ENCODE assay signal across 8 cellular contexts in the genomic region with DNA sequence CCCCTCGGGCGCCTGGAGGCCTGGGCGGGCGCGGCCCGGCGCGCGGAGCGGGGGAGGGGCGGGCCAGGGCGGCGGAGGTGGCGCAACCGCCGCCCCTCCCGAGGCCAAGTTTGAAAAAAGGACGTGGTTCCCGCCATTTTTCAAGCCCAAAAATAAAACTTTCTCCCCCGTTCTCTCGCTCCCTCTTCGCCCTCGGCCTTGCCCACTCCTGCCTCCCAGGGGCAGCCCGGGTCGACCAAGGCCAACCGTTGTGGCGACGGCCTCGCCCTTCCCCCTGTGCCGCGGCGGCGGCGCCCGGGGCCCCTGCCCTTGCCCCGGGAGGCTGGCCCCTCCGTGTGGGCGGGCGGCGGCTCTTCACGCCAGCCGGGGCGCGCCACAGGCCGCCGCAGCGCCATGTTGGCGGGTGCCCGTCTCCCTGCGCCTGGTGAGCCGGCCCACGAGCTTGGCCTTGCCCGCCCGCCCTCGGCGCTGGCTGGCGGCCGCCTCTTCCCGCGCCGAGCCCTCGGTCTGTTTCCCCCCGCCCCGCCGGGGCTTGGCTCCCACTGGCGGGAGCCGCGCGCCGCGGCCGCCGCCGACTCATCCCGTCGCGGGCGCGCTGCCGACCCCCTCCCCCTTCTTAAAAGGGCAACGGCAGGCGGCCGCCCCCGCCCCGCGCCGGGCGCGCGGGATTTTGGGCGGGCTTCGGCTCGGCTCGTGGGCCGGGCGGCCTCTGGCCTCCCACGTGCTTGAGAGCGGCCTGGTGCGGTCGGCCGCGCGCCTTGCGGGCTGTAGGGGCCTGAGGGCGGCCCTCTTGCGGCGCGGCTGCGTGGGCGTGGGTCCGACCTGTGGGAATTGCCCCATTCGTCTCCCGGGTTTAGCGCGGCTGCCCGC. TPM values are rescaled to one million over a fixed set of nuclear protein-coding genes. Genes with fewer than 3 reads are reported as not detected.
DNase-seq lines count a peak whose midpoint lies in the region; ATAC-seq, FAIRE-seq and TF ChIP-seq lines count a peak whose summit lies in the region.

No MANE protein-coding gene starts in this region.

- no peaks in the 10 kb centered on the region for H3K9me3 Mint-ChIP-seq in memory B cell

- no peak for TF ChIP-seq RAD21 in A549 (conservative IDR thresholded peaks at IDR 0.05 in 1 of 2, IDR thresholded peaks at IDR 0.05 in 1 of 2)

- H3K27me3 ChIP-seq in effector memory CD4-positive, alpha-beta T cell (replicated peaks; ENCODE audit: control insufficient read depth, insufficient read depth, low read length, poor library complexity, severe bottlenecking) = no peaks in the 10 kb centered on the region

- POLR2A ChIA-PET in A549 (lab: Yijun Ruan, JAX) = interaction anchor here (0.6 to 2.5 kb wide), 4 partner anchors 13 to 118 kb away, joined by 3 to 13 read pairs (median 4); partner anchors contain the start of genes NANS and TRMO

- no peaks in the 10 kb centered on the region for H3K27me3 Mint-ChIP-seq in memory B cell

- peak; percentile 27; the same call in 1 of the 2 replicates for TF ChIP-seq POLR2A in A549 (IDR thresholded peaks at IDR 0.05; ENCODE audit: low read length)
- TF ChIP-seq POLR2A in GM18505 (IDR thresholded peaks at IDR 0.05; ENCODE audit: borderline replicate concordance, extremely low read depth, insufficient read depth, insufficient read length) = peak; percentile 67

- DNase-seq in A549 (ENCODE audit: low read depth in 1 of 2, low spot score in 1 of 2) = peak; percentile 66 to 80
- peak; percentile 49 for DNase-seq in NCI-H774 (lab: John Stamatoyannopoulos, UW)
- DNase-seq in activated CD8-positive, alpha-beta memory T cell treated with anti-CD3 and anti-CD28 coated beads for 48 hours (ENCODE audit: low read depth in 2 of 3, low spot score in 2 of 3) = peak; percentile 54 to 75 (median 57)
- DNase-seq in effector memory CD4-positive, alpha-beta T cell = peak; percentile 66 to 70 (median 67)
- peak; percentile 80 to 86 for DNase-seq in memory B cell (ENCODE audit: low spot score in 2 of 2)
- peak; percentile 62 to 74 (median 72) for DNase-seq in stimulated activated CD4-positive, alpha-beta T cell treated with anti-CD3 and anti-CD28 coated beads, TNF-alpha, amount 100 ng/mL, for 48 hours (ENCODE audit: low read depth in 3 of 3)

- no peaks in the 10 kb centered on the region for H3K9me3 ChIP-seq in A549
- no peaks in the 10 kb centered on the region for H3K9me3 ChIP-seq in effector memory CD4-positive, alpha-beta T cell (ENCODE audit: control insufficient read depth, low read length)

- 2% methylated on average over 12 of the region's 116 CpGs for WGBS in A549 (ENCODE audit: missing lambda C conversion rate)

- CTCF ChIA-PET in A549 (lab: Yijun Ruan, JAX) = interaction anchor here (0.6 to 3.4 kb wide), 17 partner anchors 13 to 1544 kb away, joined by 3 to 35 read pairs (median 5); partner anchors contain the start of gene TRMO

- no peak for TF ChIP-seq EP300 in A549 (IDR thresholded peaks at IDR 0.05)

- H3K4me1 Mint-ChIP-seq in memory B cell = peaks cover 28% of the 10 kb centered on the region

- H3K4me1 ChIP-seq in A549 = peaks cover 52% of the 10 kb centered on the region
- peaks cover 32% of the 10 kb centered on the region for H3K4me1 ChIP-seq in effector memory CD4-positive, alpha-beta T cell (ENCODE audit: control insufficient read depth, insufficient read depth, low read length, poor library complexity, severe bottlenecking)

- no peak for FAIRE-seq in A549 (lab: Jason Lieb, UNC)

- peak overlapping the region; percentile 81 for H3K4me2 ChIP-seq in A549

- no peaks in the 10 kb centered on the region for H3K36me3 Mint-ChIP-seq in memory B cell

- H3K36me3 ChIP-seq in effector memory CD4-positive, alpha-beta T cell (ENCODE audit: control insufficient read depth, insufficient read depth, low read length) = no peaks in the 10 kb centered on the region

- ATAC-seq in A549 (peak; percentile 17 to 66; a peak in 5 of 6 replicates), GM18505 (IDR thresholded peaks at IDR 0.05; ENCODE audit: unreplicated experiment) (peak; percentile 30), HG03095 (IDR thresholded peaks at IDR 0.05; ENCODE audit: unreplicated experiment) (peak; percentile 19), memory B cell (ENCODE audit: low read depth) (peak; percentile 44)

- peak overlapping the region; percentile 99 for H3K27ac ChIP-seq in A549
- H3K27ac ChIP-seq in effector memory CD4-positive, alpha-beta T cell (ENCODE audit: insufficient read depth, low read length, poor library complexity, severe bottlenecking) = peak overlapping the region; percentile 91

- no peak for TF ChIP-seq CTCF in A549 (IDR thresholded peaks at IDR 0.05)

- H3K4me3 ChIP-seq in A549 = peak overlapping the region; percentile 86
- peak overlapping the region; percentile 89 for H3K4me3 ChIP-seq in effector memory CD4-positive, alpha-beta T cell (ENCODE audit: insufficient read depth, low read depth, low read length, poor library complexity, severe bottlenecking)

- H3K4me3 Mint-ChIP-seq in memory B cell = peak overlapping the region; percentile 67

- peak overlapping the region; percentile 92 for H3K27ac Mint-ChIP-seq in memory B cell

TF ChIP-seq in A549, 52 proteins besides CTCF, POLR2A, EP300 and RAD21 (continues in another document):
- TF ChIP-seq SREBF2 (IDR thresholded peaks at IDR 0.05) (no peak), POLR2AphosphoS2 (conservative IDR thresholded peaks at IDR 0.05; ENCODE audit: low read length) (no peak), MAZ (IDR thresholded peaks at IDR 0.05; ENCODE audit: borderline replicate concordance, low read depth, low read length) (peak; percentile 69; the same call in 1 of the 2 replicates), MYC (IDR thresholded peaks at IDR 0.05; ENCODE audit: borderline replicate concordance, low read length) (peak; percentile 92), MAFK (IDR thresholded peaks at IDR 0.05; ENCODE audit: partially characterized antibody) (no peak), NR3C1 (IDR thresholded peaks at IDR 0.05) (no peak), CBX2 (IDR thresholded peaks at IDR 0.05; ENCODE audit: borderline replicate concordance, low read depth) (no peak), RCOR1 (IDR thresholded peaks at IDR 0.05; ENCODE audit: low read depth, low read length) (no peak), CHD4 (IDR thresholded peaks at IDR 0.05; ENCODE audit: borderline replicate concordance) (no peak), ZNF302 (CRISPR knock-in tag; IDR thresholded peaks at IDR 0.05) (no peak), CBX8 (IDR thresholded peaks at IDR 0.05) (no peak)
- TF ChIP-seq, protein P1, sequence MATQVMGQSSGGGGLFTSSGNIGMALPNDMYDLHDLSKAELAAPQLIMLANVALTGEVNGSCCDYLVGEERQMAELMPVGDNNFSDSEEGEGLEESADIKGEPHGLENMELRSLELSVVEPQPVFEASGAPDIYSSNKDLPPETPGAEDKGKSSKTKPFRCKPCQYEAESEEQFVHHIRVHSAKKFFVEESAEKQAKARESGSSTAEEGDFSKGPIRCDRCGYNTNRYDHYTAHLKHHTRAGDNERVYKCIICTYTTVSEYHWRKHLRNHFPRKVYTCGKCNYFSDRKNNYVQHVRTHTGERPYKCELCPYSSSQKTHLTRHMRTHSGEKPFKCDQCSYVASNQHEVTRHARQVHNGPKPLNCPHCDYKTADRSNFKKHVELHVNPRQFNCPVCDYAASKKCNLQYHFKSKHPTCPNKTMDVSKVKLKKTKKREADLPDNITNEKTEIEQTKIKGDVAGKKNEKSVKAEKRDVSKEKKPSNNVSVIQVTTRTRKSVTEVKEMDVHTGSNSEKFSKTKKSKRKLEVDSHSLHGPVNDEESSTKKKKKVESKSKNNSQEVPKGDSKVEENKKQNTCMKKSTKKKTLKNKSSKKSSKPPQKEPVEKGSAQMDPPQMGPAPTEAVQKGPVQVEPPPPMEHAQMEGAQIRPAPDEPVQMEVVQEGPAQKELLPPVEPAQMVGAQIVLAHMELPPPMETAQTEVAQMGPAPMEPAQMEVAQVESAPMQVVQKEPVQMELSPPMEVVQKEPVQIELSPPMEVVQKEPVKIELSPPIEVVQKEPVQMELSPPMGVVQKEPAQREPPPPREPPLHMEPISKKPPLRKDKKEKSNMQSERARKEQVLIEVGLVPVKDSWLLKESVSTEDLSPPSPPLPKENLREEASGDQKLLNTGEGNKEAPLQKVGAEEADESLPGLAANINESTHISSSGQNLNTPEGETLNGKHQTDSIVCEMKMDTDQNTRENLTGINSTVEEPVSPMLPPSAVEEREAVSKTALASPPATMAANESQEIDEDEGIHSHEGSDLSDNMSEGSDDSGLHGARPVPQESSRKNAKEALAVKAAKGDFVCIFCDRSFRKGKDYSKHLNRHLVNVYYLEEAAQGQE (IDR thresholded peaks at IDR 0.05) = no peak
- TF ChIP-seq, protein P2, sequence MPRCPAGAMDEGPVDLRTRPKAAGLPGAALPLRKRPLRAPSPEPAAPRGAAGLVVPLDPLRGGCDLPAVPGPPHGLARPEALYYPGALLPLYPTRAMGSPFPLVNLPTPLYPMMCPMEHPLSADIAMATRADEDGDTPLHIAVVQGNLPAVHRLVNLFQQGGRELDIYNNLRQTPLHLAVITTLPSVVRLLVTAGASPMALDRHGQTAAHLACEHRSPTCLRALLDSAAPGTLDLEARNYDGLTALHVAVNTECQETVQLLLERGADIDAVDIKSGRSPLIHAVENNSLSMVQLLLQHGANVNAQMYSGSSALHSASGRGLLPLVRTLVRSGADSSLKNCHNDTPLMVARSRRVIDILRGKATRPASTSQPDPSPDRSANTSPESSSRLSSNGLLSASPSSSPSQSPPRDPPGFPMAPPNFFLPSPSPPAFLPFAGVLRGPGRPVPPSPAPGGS (IDR thresholded peaks at IDR 0.05) = no peak; the same call in 2 of the 3 replicates
- TF ChIP-seq, protein P3, sequence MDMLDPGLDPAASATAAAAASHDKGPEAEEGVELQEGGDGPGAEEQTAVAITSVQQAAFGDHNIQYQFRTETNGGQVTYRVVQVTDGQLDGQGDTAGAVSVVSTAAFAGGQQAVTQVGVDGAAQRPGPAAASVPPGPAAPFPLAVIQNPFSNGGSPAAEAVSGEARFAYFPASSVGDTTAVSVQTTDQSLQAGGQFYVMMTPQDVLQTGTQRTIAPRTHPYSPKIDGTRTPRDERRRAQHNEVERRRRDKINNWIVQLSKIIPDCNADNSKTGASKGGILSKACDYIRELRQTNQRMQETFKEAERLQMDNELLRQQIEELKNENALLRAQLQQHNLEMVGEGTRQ (IDR thresholded peaks at IDR 0.05) = no peak

RNA-seq across cellular contexts. Expression of gene ANP32B, which starts 1.3 kb away (rescaled TPM):
- polyA plus RNA-seq in A549 (2011; rRNA removed) (97.0 and 127 TPM in 2 replicates), A549 (2017; fragmentation: RNase III; extraction: RNeasy Plus Mini Kit Qiagen cat#74134 plus additional on column Dnase treatment) (346 to 360 TPM (median 350 TPM) in 3 replicates)
- polyA plus RNA-seq in A549 (2012; cell fraction: cytosol; rRNA removed) = 49.0 and 58.8 TPM in 2 replicates
- 12.9 and 16.1 TPM in 2 replicates for polyA plus RNA-seq in A549 (2012; cell fraction: nucleus; rRNA removed)
- 24.4 and 30.3 TPM in 2 replicates for polyA minus RNA-seq in A549 (2011; rRNA and poly(A)+ RNA removed)

RNA-seq across cellular contexts. Expression of gene HEMGN, which starts 46.5 kb away (rescaled TPM):
- polyA plus RNA-seq in A549 (2011; rRNA removed) (not detected in 2 replicates), A549 (2017; fragmentation: RNase III; extraction: RNeasy Plus Mini Kit Qiagen cat#74134 plus additional on column Dnase treatment) (not detected in 3 replicates)
- not detected in 2 replicates for polyA plus RNA-seq in A549 (2012; cell fraction: cytosol; rRNA removed)
- not detected in 2 replicates for polyA plus RNA-seq in A549 (2012; cell fraction: nucleus; rRNA removed)
- polyA minus RNA-seq in A549 (2011; rRNA and poly(A)+ RNA removed) = not detected in 2 replicates

Comparison
In these comparisons a context has a peak if more than half of its experiments do, and no peak if none do; other contexts are left out.
1. Peak in every context shown above with its lines: DNase-seq, ATAC-seq, H3K4me3 ChIP-seq and H3K27ac ChIP-seq.